In genomic region chr12:31832740-31833540, GRCh38 we compare ENCODE assay signal across 8 cellular contexts.
DNase-seq lines count a peak whose midpoint lies in the region; ATAC-seq and FAIRE-seq lines count a peak whose summit lies in the region.

No MANE protein-coding gene starts in this region.

- H3K4me3 Mint-ChIP-seq in activated T-cell treated with anti-CD3 and anti-CD28 coated beads, Interleukin-2, amount 50 U/mL, for 72 hours = peak overlapping the region; percentile 2 to 47

- peak; percentile 47 for FAIRE-seq in GM19239 (lab: Jason Lieb, UNC)

- DNase-seq in GM19239 (ENCODE audit: insufficient read length, low spot score) = no peak
- peak; percentile 60 for DNase-seq in Jurkat, Clone E6-1 (ENCODE audit: low read depth, low spot score)
- DNase-seq in activated T-cell treated with anti-CD3 and anti-CD28 coated beads, Interleukin-2, amount 50 U/mL, for 72 hours = peak; percentile 5 to 12
- peak; percentile 17 to 24 for DNase-seq in stimulated activated CD4-positive, alpha-beta T cell treated with anti-CD3 and anti-CD28 coated beads, Interleukin-2, amount 100 ng/mL, for 24 hours
- DNase-seq in AG08395 (ENCODE audit: low spot score) = no peak
- no peak for DNase-seq in GM03348 (ENCODE audit: low spot score)
- no peak for DNase-seq in NCI-H748 (lab: John Stamatoyannopoulos, UW; ENCODE audit: unreplicated experiment)

- peaks cover 11 to 12% of the 10 kb centered on the region in 2 donors for H3K9me3 Mint-ChIP-seq in activated T-cell treated with anti-CD3 and anti-CD28 coated beads, Interleukin-2, amount 50 U/mL, for 72 hours

- H3K4me3 ChIP-seq in Jurkat, Clone E6-1 (ENCODE audit: low read length) = no peak overlapping the region

- peaks cover 21% of the 10 kb centered on the region for H3K4me1 Mint-ChIP-seq in activated T-cell treated with anti-CD3 and anti-CD28 coated beads, Interleukin-2, amount 50 U/mL, for 72 hours (ENCODE audit: low read depth)

- peak; percentile 58 to 78 for ATAC-seq in activated T-cell treated with anti-CD3 and anti-CD28 coated beads, Interleukin-2, amount 50 U/mL, for 72 hours (replicated peaks in 1 of 2)
- no peak for ATAC-seq in GM19328 (IDR thresholded peaks at IDR 0.05; ENCODE audit: unreplicated experiment)

- H3K36me3 Mint-ChIP-seq in activated T-cell treated with anti-CD3 and anti-CD28 coated beads, Interleukin-2, amount 50 U/mL, for 72 hours (ENCODE audit: insufficient read depth in 2 of 2) = peaks cover 18 to 24% of the 10 kb centered on the region in 2 donors

- H3K27me3 Mint-ChIP-seq in activated T-cell treated with anti-CD3 and anti-CD28 coated beads, Interleukin-2, amount 50 U/mL, for 72 hours (ENCODE audit: low read depth) = no peaks in the 10 kb centered on the region

- peak overlapping the region; percentile 73 for H3K27ac Mint-ChIP-seq in activated T-cell treated with anti-CD3 and anti-CD28 coated beads, Interleukin-2, amount 50 U/mL, for 72 hours

Comparison
In these comparisons a context has a peak if more than half of its experiments do, and no peak if none do; other contexts are left out.
1. DNase-seq: peak in Jurkat, Clone E6-1 (single experiment), activated T-cell treated with anti-CD3 and anti-CD28 coated beads, Interleukin-2, amount 50 U/mL, for 72 hours (2 of 2) and stimulated activated CD4-positive, alpha-beta T cell treated with anti-CD3 and anti-CD28 coated beads, Interleukin-2, amount 100 ng/mL, for 24 hours (2 of 2); none in GM19239 (single experiment), AG08395 (single experiment), GM03348 (single experiment) and NCI-H748 (single experiment).